In the genomic region with DNA sequence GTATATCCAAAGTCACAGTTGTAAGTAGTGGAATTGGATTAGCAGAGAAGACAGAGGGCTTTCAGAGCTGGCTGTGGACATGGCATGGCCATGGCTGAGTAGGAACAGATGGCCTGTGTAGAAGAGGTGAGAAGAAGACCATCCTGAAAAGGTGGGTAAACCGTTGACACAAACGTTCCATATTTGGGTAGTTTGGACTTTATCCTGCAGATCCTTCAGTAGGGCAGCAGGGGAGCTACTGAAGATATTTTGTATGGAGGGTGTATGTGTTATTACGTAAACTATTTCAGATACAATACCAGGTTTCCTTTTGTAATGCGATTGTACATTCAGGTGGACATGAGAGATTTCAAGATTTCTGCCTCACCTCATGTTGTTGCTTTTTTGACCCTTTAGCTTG, we compare ENCODE assay signal across 10 cellular contexts. TPM values are rescaled to one million over a fixed set of nuclear protein-coding genes. Genes with fewer than 3 reads are reported as not detected.
A peak's percentile ranks its signal among the peaks of the same experiment; 100 is the strongest.
DNase-seq lines count a peak whose midpoint lies in the region; ATAC-seq and TF ChIP-seq lines count a peak whose summit lies in the region.
"Had no signal": no experiment of that assay in that cellular context is flagged by ENCODE, and none has a peak within 500 bp of the region (broad histone marks: within the 10 kb centered on the region; RNA-seq: fewer than 3 reads in every experiment).

No MANE protein-coding gene starts in this region.

- peak overlapping the region; percentile 97 for H3K4me3 Mint-ChIP-seq in GM23338
- H3K4me3 Mint-ChIP-seq in activated T-helper 17 cell treated with anti-CD3 and anti-CD28 coated beads, Interleukin-2, amount 50 U/mL, for 72 hours = peak overlapping the region; percentile 100
- no peak overlapping the region for H3K4me3 Mint-ChIP-seq in stimulated activated memory B cell treated with anti-CD40 and anti-IgM and Interleukin-4, amounts not matched to agents 10 μg/mL and 1 μg/mL and 100 μg/mL, for 72 hours

- H3K4me1 ChIP-seq in GM23338 (ENCODE audit: insufficient read depth) (peaks cover 17% of the 10 kb centered on the region), iPS-20b (ENCODE audit: insufficient read depth, low read length) (no peaks in the 10 kb centered on the region; the same call in none of the 2 replicates)

- H3F3A ChIP-seq in GM23338 (replicated peaks; ENCODE audit: low read depth) = peaks cover 36% of the 10 kb centered on the region

- peak overlapping the region; percentile 76; the same call in 1 of the 2 replicates for H3K4me2 ChIP-seq in GM23338

- H3K27ac Mint-ChIP-seq in GM23338 = no peak overlapping the region
- peak overlapping the region; percentile 100 for H3K27ac Mint-ChIP-seq in activated T-helper 17 cell treated with anti-CD3 and anti-CD28 coated beads, Interleukin-2, amount 50 U/mL, for 72 hours
- H3K27ac Mint-ChIP-seq in stimulated activated memory B cell treated with anti-CD40 and anti-IgM and Interleukin-4, amounts not matched to agents 10 μg/mL and 1 μg/mL and 100 μg/mL, for 72 hours = no peak overlapping the region

- H3K27ac ChIP-seq in AG04450 (ENCODE audit: low read depth, low read length) = no peak overlapping the region
- 0 out of 2 replicates have a peak overlapping the region, but pooled peaks have one; percentile 24 for H3K27ac ChIP-seq in GM23338 (ENCODE audit: low read depth)
- H3K27ac ChIP-seq in iPS-20b (ENCODE audit: low read length) = no peak overlapping the region

- H3K36me3 ChIP-seq in GM23338 (ENCODE audit: insufficient read depth) = peaks cover 17% of the 10 kb centered on the region
- peaks cover 43% of the 10 kb centered on the region for H3K36me3 ChIP-seq in iPS-20b (ENCODE audit: insufficient read depth, low read depth, low read length)

- POLR2A ChIA-PET in AG04450 (lab: Yijun Ruan, JAX) = interaction anchor here (0.6 to 0.8 kb wide), 3 partner anchors 12 to 64 kb away, joined by 3 to 4 read pairs (median 3); no protein-coding TSS in a partner anchor

- peaks cover 28% of the 10 kb centered on the region for H4K20me1 ChIP-seq in GM23338 (replicated peaks; ENCODE audit: insufficient read depth)

- H3K9me3 ChIP-seq in AG04450 (ENCODE audit: control insufficient read depth, insufficient read depth, low read length) = peaks cover 4% of the 10 kb centered on the region; the same call in 1 of the 2 replicates
- H3K9me3 ChIP-seq in iPS-20b (ENCODE audit: insufficient read depth, low read depth, low read length) = no peaks in the 10 kb centered on the region

- peak; percentile 29; the same call in 1 of the 2 replicates for TF ChIP-seq CTCF in AG04450 (IDR thresholded peaks at IDR 0.05; ENCODE audit: low read depth, low read length)
- no peak for TF ChIP-seq CTCF in GM23338 (conservative IDR thresholded peaks at IDR 0.05; ENCODE audit: low read depth in 2 of 2)

- peaks cover 15% of the 10 kb centered on the region for H3K27me3 Mint-ChIP-seq in GM23338 (ENCODE audit: insufficient read depth, low read depth, poor library complexity)
- H3K27me3 Mint-ChIP-seq in activated T-helper 17 cell treated with anti-CD3 and anti-CD28 coated beads, Interleukin-2, amount 50 U/mL, for 72 hours = no peaks in the 10 kb centered on the region
- no peaks in the 10 kb centered on the region for H3K27me3 Mint-ChIP-seq in stimulated activated memory B cell treated with anti-CD40 and anti-IgM and Interleukin-4, amounts not matched to agents 10 μg/mL and 1 μg/mL and 100 μg/mL, for 72 hours

- CTCF ChIA-PET in AG04450 (lab: Charles Lee) = interaction anchor here (0.6 to 18.7 kb wide), 3 partner anchors 22 to 832 kb away, joined by 3 to 179 read pairs (median 3); partner anchors contain the start of gene SF3A3

- peaks cover 13% of the 10 kb centered on the region for H3K4me1 Mint-ChIP-seq in GM23338
- H3K4me1 Mint-ChIP-seq in activated T-helper 17 cell treated with anti-CD3 and anti-CD28 coated beads, Interleukin-2, amount 50 U/mL, for 72 hours = peaks cover 13% of the 10 kb centered on the region
- peaks cover 31% of the 10 kb centered on the region for H3K4me1 Mint-ChIP-seq in stimulated activated memory B cell treated with anti-CD40 and anti-IgM and Interleukin-4, amounts not matched to agents 10 μg/mL and 1 μg/mL and 100 μg/mL, for 72 hours

- peaks cover 4% of the 10 kb centered on the region; the same call in 2 of the 3 replicates for H3K9me3 Mint-ChIP-seq in GM23338
- no peaks in the 10 kb centered on the region for H3K9me3 Mint-ChIP-seq in activated T-helper 17 cell treated with anti-CD3 and anti-CD28 coated beads, Interleukin-2, amount 50 U/mL, for 72 hours
- H3K9me3 Mint-ChIP-seq in stimulated activated memory B cell treated with anti-CD40 and anti-IgM and Interleukin-4, amounts not matched to agents 10 μg/mL and 1 μg/mL and 100 μg/mL, for 72 hours = no peaks in the 10 kb centered on the region

- no peak overlapping the region for H2AFZ ChIP-seq in GM23338

- no peak overlapping the region for H3K9ac ChIP-seq in iPS-20b (ENCODE audit: low read depth, low read length)

- no peaks in the 10 kb centered on the region; the same call in 1 of the 2 replicates for H3K9me2 ChIP-seq in GM23338 (ENCODE audit: insufficient read depth)

- H3K4me3 ChIP-seq in AG04450 (ENCODE audit: low read depth, low read length) (peak overlapping the region; percentile 34), GM23338 (peak overlapping the region; percentile 72; the same call in 1 of the 2 replicates), iPS-20b (ENCODE audit: low read length) (peak overlapping the region; percentile 20; the same call in 1 of the 2 replicates)

- ATAC-seq in GM23338 = no peak
- no peak for ATAC-seq in activated T-helper 17 cell treated with anti-CD3 and anti-CD28 coated beads, Interleukin-2, amount 50 U/mL, for 72 hours (replicated peaks)
- no peak for ATAC-seq in GM21825 (IDR thresholded peaks at IDR 0.05; ENCODE audit: unreplicated experiment)
- no peak for ATAC-seq in stimulated activated memory B cell treated with anti-CD40 and anti-IgM and Interleukin-4, amounts not matched to agents 10 μg/mL and 1 μg/mL and 100 μg/mL, for 72 hours
- no peak for ATAC-seq in HG03432 (IDR thresholded peaks at IDR 0.05; ENCODE audit: unreplicated experiment)

- peaks cover 52% of the 10 kb centered on the region for H3K79me2 ChIP-seq in GM23338 (replicated peaks; ENCODE audit: insufficient read depth)

- DNase-seq in AG04450 (ENCODE audit: low read depth, low spot score) (no peak), GM23338 (ENCODE audit: low spot score) (no peak), NCI-H748 (lab: John Stamatoyannopoulos, UW; ENCODE audit: unreplicated experiment) (no peak)

- H3K36me3 Mint-ChIP-seq in GM23338 (ENCODE audit: low read depth) = peaks cover 51% of the 10 kb centered on the region
- H3K36me3 Mint-ChIP-seq in activated T-helper 17 cell treated with anti-CD3 and anti-CD28 coated beads, Interleukin-2, amount 50 U/mL, for 72 hours (ENCODE audit: low read depth) = peaks cover 62% of the 10 kb centered on the region
- peaks cover 31% of the 10 kb centered on the region for H3K36me3 Mint-ChIP-seq in stimulated activated memory B cell treated with anti-CD40 and anti-IgM and Interleukin-4, amounts not matched to agents 10 μg/mL and 1 μg/mL and 100 μg/mL, for 72 hours

- H3K27me3 ChIP-seq in AG04450 (ENCODE audit: control insufficient read depth, insufficient read depth, low read length) (no peaks in the 10 kb centered on the region), GM23338 (ENCODE audit: insufficient read depth) (no peaks in the 10 kb centered on the region), iPS-20b (ENCODE audit: insufficient read depth, low read length) (no peaks in the 10 kb centered on the region)

TF ChIP-seq in GM23338, 12 proteins besides CTCF, POLR2A, EP300 and RAD21 (continues in another document):
- no peak for TF ChIP-seq JUNB (IDR thresholded peaks at IDR 0.05; ENCODE audit: unreplicated experiment)
- no peak for TF ChIP-seq EZH2 (IDR thresholded peaks at IDR 0.05; ENCODE audit: low read depth, unreplicated experiment)

RNA-seq across cellular contexts. Expression of gene UTP11, which starts 1.6 kb away (rescaled TPM):
- polyA plus RNA-seq in AG04450 (2011; rRNA removed) (32.9 and 43.8 TPM in 2 replicates), GM23338 (2016; fragmentation: Nextera tagmentation; extraction: Ambion mirVana) (82.3 and 105 TPM in 2 replicates)
- polyA minus RNA-seq in AG04450 (2011; rRNA and poly(A)+ RNA removed) = 14.8 and 18.5 TPM in 2 replicates
- total RNA-seq in GM23338 (2014; rRNA removed; shearing (Covaris generic)) = 61.3 and 67.8 TPM in 2 replicates
- total RNA-seq in activated T-helper 17 cell treated with anti-CD3 and anti-CD28 coated beads, Interleukin-2, amount 50 U/mL, for 72 hours = 10 to 100 TPM; 41.1 to 60.8 TPM

RNA-seq across cellular contexts. Expression of gene FHL3, which starts 8.9 kb away (rescaled TPM):
- polyA plus RNA-seq in AG04450 (2011; rRNA removed) (10.0 and 13.5 TPM in 2 replicates), GM23338 (2016; fragmentation: Nextera tagmentation; extraction: Ambion mirVana) (28.3 and 29.3 TPM in 2 replicates)
- 37.2 and 41.7 TPM in 2 replicates for polyA minus RNA-seq in AG04450 (2011; rRNA and poly(A)+ RNA removed)
- 39.5 and 49.0 TPM in 2 replicates for total RNA-seq in GM23338 (2014; rRNA removed; shearing (Covaris generic))
- total RNA-seq in activated T-helper 17 cell treated with anti-CD3 and anti-CD28 coated beads, Interleukin-2, amount 50 U/mL, for 72 hours = 10 to 100 TPM in 1 of 2 donors, 1 to 10 TPM in 1; 8.6 to 15.5 TPM

RNA-seq across cellular contexts. Expression of gene SF3A3, which starts 24.3 kb away (rescaled TPM):
- polyA plus RNA-seq in AG04450 (2011; rRNA removed) (60.0 and 76.1 TPM in 2 replicates), GM23338 (2016; fragmentation: Nextera tagmentation; extraction: Ambion mirVana) (53.9 and 65.5 TPM in 2 replicates)
- 45.1 and 58.7 TPM in 2 replicates for polyA minus RNA-seq in AG04450 (2011; rRNA and poly(A)+ RNA removed)
- 144 and 167 TPM in 2 replicates for total RNA-seq in GM23338 (2014; rRNA removed; shearing (Covaris generic))
- 100 to 1,000 TPM in 1 of 2 donors, 10 to 100 TPM in 1; 77.5 to 129 TPM for total RNA-seq in activated T-helper 17 cell treated with anti-CD3 and anti-CD28 coated beads, Interleukin-2, amount 50 U/mL, for 72 hours

RNA-seq across cellular contexts. Expression of gene POU3F1, which starts 32.4 kb away (rescaled TPM):
- polyA plus RNA-seq in AG04450 (2011; rRNA removed) (not detected in 2 replicates), GM23338 (2016; fragmentation: Nextera tagmentation; extraction: Ambion mirVana) (3.6 and 6.0 TPM in 2 replicates)
- not detected in 2 replicates for polyA minus RNA-seq in AG04450 (2011; rRNA and poly(A)+ RNA removed)
- 8.6 and 11.5 TPM in 2 replicates for total RNA-seq in GM23338 (2014; rRNA removed; shearing (Covaris generic))
- total RNA-seq in activated T-helper 17 cell treated with anti-CD3 and anti-CD28 coated beads, Interleukin-2, amount 50 U/mL, for 72 hours = under 1 TPM; 0.11 TPM
- total RNA-seq: HT1080, RPMI7951 had no signal

Comparison
In these comparisons a context has a peak if more than half of its experiments do, and no peak if none do; other contexts are left out.
1. H3K4me3 ChIP-seq: peak in every context shown above with its lines; median percentile 72 in GM23338; 34 in AG04450; 20 in iPS-20b.